ENCODE assay signal across 16 cellular contexts in genomic region chr13:86087241-86087640, GRCh38.
"Had no signal": no experiment of that assay in that cellular context is flagged by ENCODE, and none has a peak within 500 bp of the region (broad histone marks: within the 10 kb centered on the region; RNA-seq: fewer than 3 reads in every experiment).

No MANE protein-coding gene starts in this region.

- H3K9me3 ChIP-seq: gastrocnemius medialis, left ventricle myocardium inferior, prostate gland, right atrium auricular region, suprapubic skin, transverse colon had no signal

- H3K36me3 ChIP-seq: cardiac muscle cell, gastrocnemius medialis, left ventricle myocardium inferior, prostate gland, right atrium auricular region, suprapubic skin, transverse colon had no signal

- DNase-seq: activated CD4-positive, alpha-beta T cell treated with anti-CD3 and anti-CD28 coated beads, Interleukin-2, amount 10 ng/mL, durations not matched to agents 7 days and 5 days; activated CD8-positive, alpha-beta memory T cell treated with anti-CD3 and anti-CD28 coated beads, Interleukin-2, amount 50 U/mL, for 4 hours; activated effector memory CD4-positive, alpha-beta T cell treated with anti-CD3 and anti-CD28 coated beads, Interleukin-2, amount 50 U/mL, for 16 hours; activated naive CD4-positive, alpha-beta T cell treated with anti-CD3 and anti-CD28 coated beads, Interleukin-2, amount 50 U/mL, for 16 hours; activated T-cell treated with anti-CD3 and anti-CD28 coated beads, Interleukin-2, amount 50 U/mL, for 4 hours; aorta; gastrocnemius medialis; head of caudate nucleus; kidney glomerular epithelial cell; left ventricle myocardium inferior; transverse colon had no signal

- H3K27ac ChIP-seq: cardiac muscle cell, epithelial cell of prostate, gastrocnemius medialis, left ventricle myocardium inferior, prostate gland, right atrium auricular region, suprapubic skin, transverse colon had no signal

- H3K4me3 ChIP-seq: cardiac muscle cell, gastrocnemius medialis, left ventricle myocardium inferior, prostate gland, right atrium auricular region, suprapubic skin, transverse colon had no signal

- H3K27me3 ChIP-seq: cardiac muscle cell, gastrocnemius medialis, right atrium auricular region, suprapubic skin, transverse colon had no signal

- H3K4me1 ChIP-seq: gastrocnemius medialis, left ventricle myocardium inferior, prostate gland, right atrium auricular region, suprapubic skin, transverse colon had no signal
